1 cellular context compared by ENCODE assay signal in genomic region chr17:2049333-2050245, GRCh38.
TF ChIP-seq lines count a peak whose summit lies in the region.

No MANE protein-coding gene starts in this region.

TF ChIP-seq in HepG2, 621 proteins besides CTCF, POLR2A, EP300 and RAD21 (continued from another document):
- TF ChIP-seq ZBTB14 (CRISPR knock-in tag; IDR thresholded peaks at IDR 0.05) (no peak), ZNF44 (CRISPR knock-in tag; IDR thresholded peaks at IDR 0.05) (no peak), SOX6 (IDR thresholded peaks at IDR 0.05) (no peak), SOX6 (CRISPR knock-in tag; IDR thresholded peaks at IDR 0.05) (no peak), KDM5B (CRISPR knock-in tag; IDR thresholded peaks at IDR 0.05; ENCODE audit: borderline replicate concordance) (peak; percentile 20; the same call in 1 of the 2 replicates), GMEB1 (CRISPR knock-in tag; IDR thresholded peaks at IDR 0.05; ENCODE audit: borderline replicate concordance) (0 out of 2 replicates have a peak, but pooled peaks have one; percentile 46), GABPA (IDR thresholded peaks at IDR 0.05; ENCODE audit: low read depth, low read length) (no peak), GABPA (CRISPR knock-in tag; IDR thresholded peaks at IDR 0.05; ENCODE audit: low read depth) (no peak), ZNF431 (CRISPR knock-in tag; IDR thresholded peaks at IDR 0.05; ENCODE audit: borderline replicate concordance, low read depth) (peak; percentile 35; the same call in 1 of the 2 replicates), RBFOX2 (IDR thresholded peaks at IDR 0.05; ENCODE audit: low read depth, low read length) (no peak), ZFY (CRISPR knock-in tag; IDR thresholded peaks at IDR 0.05) (peak; percentile 12; the same call in 1 of the 2 replicates), ZNF205 (CRISPR knock-in tag; IDR thresholded peaks at IDR 0.05) (no peak), ETV6 (CRISPR knock-in tag; conservative IDR thresholded peaks at IDR 0.05) (no peak; the same call in 1 of the 2 replicates), ZNF354B (CRISPR knock-in tag; IDR thresholded peaks at IDR 0.05) (no peak), ARNT2 (CRISPR knock-in tag; IDR thresholded peaks at IDR 0.05; ENCODE audit: low read depth) (no peak), FOSL2 (CRISPR knock-in tag; IDR thresholded peaks at IDR 0.05) (no peak), ZFP1 (CRISPR knock-in tag; IDR thresholded peaks at IDR 0.05) (no peak), MAZ (IDR thresholded peaks at IDR 0.05; ENCODE audit: borderline replicate concordance, low read depth, low read length) (no peak), MAZ (CRISPR knock-in tag; IDR thresholded peaks at IDR 0.05; ENCODE audit: low read depth) (0 out of 2 replicates have a peak, but pooled peaks have one; percentile 26), SALL1 (CRISPR knock-in tag; IDR thresholded peaks at IDR 0.05) (peak; percentile 45; the same call in 1 of the 2 replicates), EEA1 (CRISPR knock-in tag; IDR thresholded peaks at IDR 0.05; ENCODE audit: borderline replicate concordance) (no peak), FOXM1 (CRISPR knock-in tag; IDR thresholded peaks at IDR 0.05) (no peak), ZBTB7A (CRISPR knock-in tag; IDR thresholded peaks at IDR 0.05) (no peak), TEF (CRISPR knock-in tag; IDR thresholded peaks at IDR 0.05) (no peak), ZBTB38 (CRISPR knock-in tag; IDR thresholded peaks at IDR 0.05) (no peak), EZH2 (conservative IDR thresholded peaks at IDR 0.05; ENCODE audit: low read depth, low read length) (no peak), HMG20B (CRISPR knock-in tag; conservative IDR thresholded peaks at IDR 0.05) (no peak), MAX (IDR thresholded peaks at IDR 0.05) (peak; percentile 67), ZNF234 (CRISPR knock-in tag; conservative IDR thresholded peaks at IDR 0.05) (no peak), HDAC6 (IDR thresholded peaks at IDR 0.05; ENCODE audit: low read depth, low read length) (no peak), SRF (IDR thresholded peaks at IDR 0.05; ENCODE audit: low read depth, low read length) (no peak), POGK (CRISPR knock-in tag; conservative IDR thresholded peaks at IDR 0.05) (no peak), RFX1 (IDR thresholded peaks at IDR 0.05) (peak; percentile 71; the same call in 1 of the 2 replicates), ZBTB34 (CRISPR knock-in tag; IDR thresholded peaks at IDR 0.05) (no peak), ZNF562 (CRISPR knock-in tag; IDR thresholded peaks at IDR 0.05; ENCODE audit: borderline replicate concordance) (no peak), ZNF362 (CRISPR knock-in tag; IDR thresholded peaks at IDR 0.05; ENCODE audit: borderline replicate concordance) (no peak), PRDM15 (CRISPR knock-in tag; IDR thresholded peaks at IDR 0.05) (no peak), ZNF768 (CRISPR knock-in tag; IDR thresholded peaks at IDR 0.05) (peak; percentile 50; the same call in 1 of the 2 replicates), ZKSCAN8 (CRISPR knock-in tag; IDR thresholded peaks at IDR 0.05; ENCODE audit: borderline replicate concordance) (no peak)
